15 cellular contexts compared by ENCODE assay signal in genomic region chr11:68317147-68317785, GRCh38. TPM values are rescaled to one million over a fixed set of nuclear protein-coding genes. Genes with fewer than 3 reads are reported as not detected.
DNase-seq lines count a peak whose midpoint lies in the region; ATAC-seq and TF ChIP-seq lines count a peak whose summit lies in the region.
"Had no signal": no experiment of that assay in that cellular context is flagged by ENCODE, and none has a peak within 500 bp of the region (broad histone marks: within the 10 kb centered on the region; RNA-seq: fewer than 3 reads in every experiment).

No MANE protein-coding gene starts in this region.

- peak overlapping the region; percentile 73 for H3K23ac ChIP-seq in neuronal stem cell (ENCODE audit: low read depth, low read length, poor library complexity)

- no peak for TF ChIP-seq CTCF in left ventricle myocardium inferior (IDR thresholded peaks at IDR 0.05; ENCODE audit: borderline replicate concordance)
- no peak for TF ChIP-seq CTCF in colonic mucosa (IDR thresholded peaks at IDR 0.05)

- intact Hi-C loops in left ventricle myocardium inferior (cut with micrococcal nuclease) (no loop called here), left cardiac atrium (cut with DNase I) (no loop called here), colonic mucosa (cut with DNase I) (loop anchor here (10.0 kb wide), 1 partner anchor 68 kb away; no protein-coding TSS in a partner anchor)

- peak overlapping the region; percentile 72 for H3K18ac ChIP-seq in neuronal stem cell (ENCODE audit: low read length)

- H3K36me3 ChIP-seq in left ventricle myocardium inferior (no peaks in the 10 kb centered on the region), colonic mucosa (no peaks in the 10 kb centered on the region), neuronal stem cell (replicated peaks in 1 of 2; ENCODE audit: control insufficient read depth in 2 of 2, insufficient read depth in 2 of 2, low read length in 2 of 2) (peaks cover 2 to 3% of the 10 kb centered on the region in 2 donors)
- H3K36me3 ChIP-seq: upper lobe of right lung had no signal

- H2BK5ac ChIP-seq in neuronal stem cell (ENCODE audit: low read length): no peak overlapping the region

- peak overlapping the region; percentile 32 to 43 for H3K9ac ChIP-seq in colonic mucosa (ENCODE audit: low read depth in 2 of 2, low read length in 2 of 2)
- H3K9ac ChIP-seq in neuronal stem cell (ENCODE audit: low read depth, low read length, poor library complexity): no peak overlapping the region

- H4K91ac ChIP-seq in neuronal stem cell (ENCODE audit: low read depth, low read length, poor library complexity): no peak overlapping the region

- no peaks in the 10 kb centered on the region for H3K27me3 ChIP-seq in left ventricle myocardium inferior (ENCODE audit: low read depth)
- no peaks in the 10 kb centered on the region for H3K27me3 ChIP-seq in colonic mucosa
- peaks cover 0 to 5% (median 0%) of the 10 kb centered on the region in 3 experiments for H3K27me3 ChIP-seq in neuronal stem cell (ENCODE audit: control insufficient read depth in 3 of 3, insufficient read depth in 3 of 3, low read depth in 1 of 3, low read length in 3 of 3)
- H3K27me3 ChIP-seq: upper lobe of right lung had no signal

- no peak overlapping the region for H4K8ac ChIP-seq in neuronal stem cell (ENCODE audit: low read depth, low read length)

- no peaks in the 10 kb centered on the region for H3K9me3 ChIP-seq in left ventricle myocardium inferior (replicated peaks)
- no peaks in the 10 kb centered on the region for H3K9me3 ChIP-seq in colonic mucosa
- H3K9me3 ChIP-seq in neuronal stem cell (replicated peaks in 1 of 2; ENCODE audit: control insufficient read depth in 2 of 2, insufficient read depth in 1 of 2, low read depth in 1 of 2, low read length in 2 of 2): peaks cover 1 to 8% of the 10 kb centered on the region in 2 donors
- H3K9me3 ChIP-seq: upper lobe of right lung had no signal

- peaks cover 19% of the 10 kb centered on the region for H3K79me1 ChIP-seq in neuronal stem cell (ENCODE audit: low read depth, low read length)

- H3K27ac ChIP-seq in left ventricle myocardium inferior (replicated peaks): peak overlapping the region; percentile 94
- H3K27ac ChIP-seq in colonic mucosa: no peak overlapping the region
- no peak overlapping the region for H3K27ac ChIP-seq in neuronal stem cell (replicated peaks; ENCODE audit: low read length)

- peak overlapping the region; percentile 84 for H2BK12ac ChIP-seq in neuronal stem cell (ENCODE audit: low read length)

- no CpG with 5 or more reads among the region's 15 CpGs for WGBS in neuronal stem cell (ENCODE audit: extremely low coverage in 2 of 2, insufficient read length in 2 of 2, insufficient replicate concordance in 1 of 2), 2 donors

- peak overlapping the region; percentile 38 for H3K14ac ChIP-seq in neuronal stem cell (ENCODE audit: low read length)

- H3K4me3 ChIP-seq in left ventricle myocardium inferior: peak overlapping the region; percentile 22
- H3K4me3 ChIP-seq in colonic mucosa: no peak overlapping the region
- H3K4me3 ChIP-seq in neuronal stem cell (ENCODE audit: low read length in 2 of 2): no peak overlapping the region
- H3K4me3 ChIP-seq: upper lobe of right lung had no signal

- no peak overlapping the region for H3K4ac ChIP-seq in neuronal stem cell (ENCODE audit: low read length)

- no peak for ATAC-seq in left cardiac atrium
- ATAC-seq: activated CD8-positive, alpha-beta T cell treated with anti-CD3 and anti-CD28 coated beads, Interleukin-2, amount 10 ng/mL, durations not matched to agents 7 days and 5 days; CD8-positive, alpha-beta T cell; stimulated activated effector memory CD8-positive, alpha-beta T cell treated with anti-CD3 and anti-CD28 coated beads, Interleukin-12 subunit alpha, Interleukin-12 subunit beta, amount 100 ng/mL, for 72 hours had no signal

- H2AK5ac ChIP-seq in neuronal stem cell (ENCODE audit: low read depth, low read length): no peak overlapping the region

- no peak overlapping the region for H2AFZ ChIP-seq in neuronal stem cell (ENCODE audit: low read length)

- H3K4me1 ChIP-seq in left ventricle myocardium inferior (peaks cover 72% of the 10 kb centered on the region), colonic mucosa (peaks cover 21% of the 10 kb centered on the region), neuronal stem cell (ENCODE audit: control insufficient read depth in 2 of 2, insufficient read depth in 1 of 2, low read depth in 1 of 2, low read length in 2 of 2) (peaks cover 12 to 13% of the 10 kb centered on the region in 2 donors)

- no peak overlapping the region for H2BK120ac ChIP-seq in neuronal stem cell (ENCODE audit: low read depth, low read length)

- no peak overlapping the region for H3K4me2 ChIP-seq in neuronal stem cell (ENCODE audit: insufficient read depth, low read length, poor library complexity, severe bottlenecking)

- DNase-seq in left ventricle myocardium inferior: no peak
- no peak for DNase-seq in left cardiac atrium
- DNase-seq in colonic mucosa: no peak
- no peak for DNase-seq in neuronal stem cell (ENCODE audit: low spot score)
- DNase-seq in iPS-NIHi11 (ENCODE audit: low spot score): no peak
- DNase-seq in germinal center (ENCODE audit: low spot score): no peak
- DNase-seq in amygdala (lab: John Stamatoyannopoulos, UW): no peak
- DNase-seq in NCI-H2029 (lab: John Stamatoyannopoulos, UW): no peak
- DNase-seq: ACHN; activated CD8-positive, alpha-beta T cell treated with anti-CD3 and anti-CD28 coated beads, Interleukin-2, amount 10 ng/mL, durations not matched to agents 7 days and 5 days; CD8-positive, alpha-beta T cell; NCI-H1417 treated with DMSO at 0.1 percent for 48 hours; stimulated activated CD4-positive, alpha-beta T cell treated with anti-CD3 and anti-CD28 coated beads, Interleukin-12 subunit alpha, Interleukin-12 subunit beta, amount 100 ng/mL, for 4 hours had no signal

- no peak overlapping the region for H2BK15ac ChIP-seq in neuronal stem cell (ENCODE audit: low read length)

RNA-seq across cellular contexts. Expression of gene LRP5, which starts 4.9 kb away (rescaled TPM):
- 54.7 TPM for total RNA-seq in left ventricle myocardium inferior
- 10 to 100 TPM; 53.4 to 60.3 TPM for total RNA-seq in left cardiac atrium
- 100 to 1,000 TPM in 1 of 2 donors, 10 to 100 TPM in 1; 81.0 to 110 TPM for total RNA-seq in colonic mucosa
- polyA plus RNA-seq in neuronal stem cell (2013, experiment 1 of 2): 32.3 TPM
- polyA plus RNA-seq in neuronal stem cell (2013, experiment 2 of 2): 34.5 TPM

RNA-seq across cellular contexts. Expression of gene C11orf24, which starts 45.5 kb away (rescaled TPM):
- total RNA-seq in left ventricle myocardium inferior (28.6 TPM), left cardiac atrium (10 to 100 TPM; 28.7 to 42.0 TPM), colonic mucosa (10 to 100 TPM; 55.3 to 66.6 TPM)
- 36.4 TPM for polyA plus RNA-seq in neuronal stem cell (2013, experiment 1 of 2)
- 35.7 TPM for polyA plus RNA-seq in neuronal stem cell (2013, experiment 2 of 2)
